ENCODE assay signal across 9 cellular contexts in the genomic region with DNA sequence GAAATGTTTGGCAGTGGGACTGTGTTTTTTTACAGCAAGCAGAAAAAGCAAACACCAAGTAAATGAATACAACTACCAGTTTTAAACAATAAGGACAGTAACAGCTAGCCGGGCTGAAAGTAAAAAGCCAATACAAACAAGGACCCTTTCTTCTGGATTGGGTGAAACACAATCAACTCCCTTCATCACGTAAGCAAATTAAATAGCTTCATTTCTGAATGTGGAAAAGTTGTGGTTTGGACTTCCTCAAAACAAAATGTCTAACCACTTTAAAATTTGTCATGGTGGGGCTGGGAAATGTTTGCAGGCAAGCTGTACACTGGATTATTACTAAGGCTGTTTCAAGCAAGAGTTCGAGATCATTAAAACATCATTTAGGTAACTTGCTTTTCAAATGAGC. TPM values are rescaled to one million over a fixed set of nuclear protein-coding genes. Genes with fewer than 3 reads are reported as not detected.
DNase-seq lines count a peak whose midpoint lies in the region; ATAC-seq and TF ChIP-seq lines count a peak whose summit lies in the region.
"Had no signal": no experiment of that assay in that cellular context is flagged by ENCODE, and none has a peak within 500 bp of the region (broad histone marks: within the 10 kb centered on the region; RNA-seq: fewer than 3 reads in every experiment).

No MANE protein-coding gene starts in this region.

- no peak overlapping the region for H4K91ac ChIP-seq in trophoblast cell (ENCODE audit: low read depth, low read length)

- TF ChIP-seq POLR2A in gastroesophageal sphincter (IDR thresholded peaks at IDR 0.05) (no peak), stomach (IDR thresholded peaks at IDR 0.05) (no peak)

- H3K4me1 Mint-ChIP-seq in activated CD4-positive, alpha-beta T cell treated with anti-CD3 and anti-CD28 coated beads, Interleukin-2, amount 10 ng/mL, durations not matched to agents 7 days and 5 days: peaks cover 33% of the 10 kb centered on the region
- H3K4me1 Mint-ChIP-seq in WTC11: peaks cover 30% of the 10 kb centered on the region

- peaks cover 15 to 84% (median 29%) of the 10 kb centered on the region in 3 donors for H3K4me1 ChIP-seq in gastroesophageal sphincter
- peaks cover 0 to 67% (median 34%) of the 10 kb centered on the region in 4 donors for H3K4me1 ChIP-seq in stomach
- peaks cover 0 to 5% of the 10 kb centered on the region in 2 experiments for H3K4me1 ChIP-seq in trophoblast cell (ENCODE audit: control insufficient read depth in 1 of 2, insufficient read depth in 2 of 2, low read length in 2 of 2)

- no peak overlapping the region for H3K23ac ChIP-seq in trophoblast cell (ENCODE audit: low read length)

- H3K9me3 Mint-ChIP-seq in activated CD4-positive, alpha-beta T cell treated with anti-CD3 and anti-CD28 coated beads, Interleukin-2, amount 10 ng/mL, durations not matched to agents 7 days and 5 days: no peaks in the 10 kb centered on the region
- no peaks in the 10 kb centered on the region for H3K9me3 Mint-ChIP-seq in WTC11

- H3K18ac ChIP-seq in trophoblast cell (ENCODE audit: low read length): no peak overlapping the region

- H3K27ac ChIP-seq in gastroesophageal sphincter (peak overlapping the region; percentile 3 to 80 (median 64)), stomach (peak overlapping the region in 3 of 5 donors; percentile 43 to 73 (median 72)), trophoblast cell (ENCODE audit: low read depth, low read length) (no peak overlapping the region)

- no peak overlapping the region for H2AK5ac ChIP-seq in trophoblast cell (ENCODE audit: low read length)

- H2BK120ac ChIP-seq in trophoblast cell (ENCODE audit: insufficient read depth, low read length, poor library complexity): no peak overlapping the region

- H4K12ac ChIP-seq in trophoblast cell (ENCODE audit: low read depth, low read length): no peak overlapping the region

- TF ChIP-seq CTCF in WTC11 (IDR thresholded peaks at IDR 0.05) (no peak), gastroesophageal sphincter (IDR thresholded peaks at IDR 0.05) (no peak), stomach (IDR thresholded peaks at IDR 0.05) (no peak)

- ATAC-seq in WTC11: no peak
- no peak for ATAC-seq in gastroesophageal sphincter
- no peak for ATAC-seq in GM18517 (IDR thresholded peaks at IDR 0.05; ENCODE audit: unreplicated experiment)

- no peak overlapping the region for H3K4me2 ChIP-seq in trophoblast cell (ENCODE audit: low read length)

- H4K8ac ChIP-seq in trophoblast cell (ENCODE audit: low read depth, low read length): no peak overlapping the region

- H3K9me3 ChIP-seq in gastroesophageal sphincter: no peaks in the 10 kb centered on the region
- no peaks in the 10 kb centered on the region for H3K9me3 ChIP-seq in stomach
- H3K9me3 ChIP-seq in trophoblast cell (ENCODE audit: insufficient read depth, low read depth, low read length): peaks cover 2% of the 10 kb centered on the region

- no peak overlapping the region for H3K14ac ChIP-seq in trophoblast cell (ENCODE audit: low read length)

- H2BK5ac ChIP-seq in trophoblast cell (ENCODE audit: low read depth, low read length, poor library complexity): no peak overlapping the region

- H2AFZ ChIP-seq in trophoblast cell (ENCODE audit: insufficient read depth, low read length, poor library complexity): no peak overlapping the region

- peak overlapping the region; percentile 68 for H3K27ac Mint-ChIP-seq in activated CD4-positive, alpha-beta T cell treated with anti-CD3 and anti-CD28 coated beads, Interleukin-2, amount 10 ng/mL, durations not matched to agents 7 days and 5 days
- peak overlapping the region; percentile 92; the same call in 1 of the 2 replicates for H3K27ac Mint-ChIP-seq in WTC11

- POLR2A ChIA-PET in activated CD4-positive, alpha-beta T cell treated with anti-CD3 and anti-CD28 coated beads, Interleukin-2, amount 10 ng/mL, durations not matched to agents 7 days and 5 days (lab: Charles Lee): no interaction called here
- POLR2A ChIA-PET in WTC11 (lab: Charles Lee): no interaction called here

- no peak for DNase-seq in activated CD4-positive, alpha-beta T cell treated with anti-CD3 and anti-CD28 coated beads, Interleukin-2, amount 10 ng/mL, durations not matched to agents 7 days and 5 days
- no peak for DNase-seq in activated CD4-positive, alpha-beta T cell treated with anti-CD3 and anti-CD28 coated beads for 4 hours
- no peak for DNase-seq in WTC11 (ENCODE audit: low spot score)
- no peak for DNase-seq in stomach
- no peak for DNase-seq in trophoblast cell
- DNase-seq in NCI-H2196 treated with DMSO at 0.1 percent for 48 hours (lab: John Stamatoyannopoulos, UW; ENCODE audit: unreplicated experiment): no peak
- DNase-seq: NCI-H1436 had no signal

- 15 to 19% methylated on average over 3 of the region's 3 CpGs for WGBS in gastroesophageal sphincter (ENCODE audit: low coverage in 1 of 2), 2 donors
- WGBS in stomach, 5 donors: 34 to 47% (median 43%) methylated on average over 3 of the region's 3 CpGs
- no CpG with 5 or more reads among the region's 3 CpGs for WGBS in trophoblast cell (ENCODE audit: extremely low coverage, insufficient coverage, insufficient read length)

- no peaks in the 10 kb centered on the region for H3K27me3 Mint-ChIP-seq in activated CD4-positive, alpha-beta T cell treated with anti-CD3 and anti-CD28 coated beads, Interleukin-2, amount 10 ng/mL, durations not matched to agents 7 days and 5 days
- H3K27me3 Mint-ChIP-seq in WTC11 (ENCODE audit: low read depth): no peaks in the 10 kb centered on the region

- H3K4me3 Mint-ChIP-seq in activated CD4-positive, alpha-beta T cell treated with anti-CD3 and anti-CD28 coated beads, Interleukin-2, amount 10 ng/mL, durations not matched to agents 7 days and 5 days: no peak overlapping the region
- H3K4me3 Mint-ChIP-seq in WTC11: no peak overlapping the region

- no peak overlapping the region for H3K4ac ChIP-seq in trophoblast cell (ENCODE audit: low read depth, low read length)

- TF ChIP-seq EP300 in gastroesophageal sphincter (IDR thresholded peaks at IDR 0.05) (no peak), stomach (IDR thresholded peaks at IDR 0.05) (no peak)

- no peak overlapping the region for H3K9ac ChIP-seq in trophoblast cell (ENCODE audit: low read length)

- H3K36me3 ChIP-seq in gastroesophageal sphincter: peaks cover 0 to 57% of the 10 kb centered on the region in 2 donors
- H3K36me3 ChIP-seq in stomach: peaks cover 30 to 92% (median 73%) of the 10 kb centered on the region in 4 donors
- H3K36me3 ChIP-seq in trophoblast cell (ENCODE audit: control insufficient read depth in 1 of 2, insufficient read depth in 2 of 2, low read length in 2 of 2): peaks cover 18 to 28% of the 10 kb centered on the region in 2 experiments

- H3K79me1 ChIP-seq in trophoblast cell (ENCODE audit: low read length): no peaks in the 10 kb centered on the region

- H3K4me3 ChIP-seq in gastroesophageal sphincter (no peak overlapping the region), stomach (no peak overlapping the region), trophoblast cell (ENCODE audit: low read depth, low read length) (no peak overlapping the region)

- intact Hi-C loops in stomach (cut with DNase I; ENCODE audit: low total_unique reads): no loop called here

- H2BK12ac ChIP-seq in trophoblast cell (ENCODE audit: low read length): no peak overlapping the region

- peaks cover 63% of the 10 kb centered on the region for H3K36me3 Mint-ChIP-seq in activated CD4-positive, alpha-beta T cell treated with anti-CD3 and anti-CD28 coated beads, Interleukin-2, amount 10 ng/mL, durations not matched to agents 7 days and 5 days (ENCODE audit: low read depth)
- peaks cover 24% of the 10 kb centered on the region for H3K36me3 Mint-ChIP-seq in WTC11

- CTCF ChIA-PET in activated CD4-positive, alpha-beta T cell treated with anti-CD3 and anti-CD28 coated beads, Interleukin-2, amount 10 ng/mL, durations not matched to agents 7 days and 5 days (lab: Charles Lee): interaction anchor here (1.3 kb wide), 1 partner anchor 22 kb away, joined by 3 read pairs; no protein-coding TSS in a partner anchor
- CTCF ChIA-PET in WTC11 (lab: Charles Lee): interaction anchor here (1.0 to 1.1 kb wide), 2 partner anchors 104 to 484 kb away, joined by 3 read pairs; no protein-coding TSS in a partner anchor

- no peaks in the 10 kb centered on the region for H3K27me3 ChIP-seq in gastroesophageal sphincter
- H3K27me3 ChIP-seq in stomach: no peaks in the 10 kb centered on the region
- no peaks in the 10 kb centered on the region for H3K27me3 ChIP-seq in trophoblast cell (ENCODE audit: insufficient read depth, low read length)

- no peaks in the 10 kb centered on the region for H3K79me2 ChIP-seq in trophoblast cell (ENCODE audit: control insufficient read depth, insufficient read depth, low read length, poor library complexity)

TF ChIP-seq in WTC11, 78 proteins besides CTCF, POLR2A, EP300 and RAD21 (continues in another document):
- TF ChIP-seq ZNF121 (CRISPR knock-in tag; IDR thresholded peaks at IDR 0.05): no peak
- TF ChIP-seq TEAD1 (CRISPR knock-in tag; IDR thresholded peaks at IDR 0.05): no peak

RNA-seq across cellular contexts. Expression of a gene that starts 47.4 kb away (rescaled TPM):
- 10 to 100 TPM; 27.9 to 36.0 TPM for total RNA-seq in activated CD4-positive, alpha-beta T cell treated with anti-CD3 and anti-CD28 coated beads, Interleukin-2, amount 10 ng/mL, durations not matched to agents 7 days and 5 days
- total RNA-seq in WTC11 (2021): 7.9 to 10.1 TPM (median 10.0 TPM) in 3 replicates
- total RNA-seq in gastroesophageal sphincter: 10 to 100 TPM; 12.4 to 29.4 (median 17.6) TPM
- total RNA-seq in stomach: 10 to 100 TPM; 13.8 to 45.5 (median 28.3) TPM
- polyA plus RNA-seq in stomach: 10 to 100 TPM in 1 of 3 donors, 1 to 10 TPM in 2; 7.9 to 11.9 (median 8.8) TPM
- polyA plus RNA-seq in trophoblast cell (2013): 5.9 and 6.2 TPM in 2 replicates

RNA-seq across cellular contexts. Expression of a gene that starts 48.7 kb away (rescaled TPM):
- 100 to 1,000 TPM; 101 to 107 TPM for total RNA-seq in activated CD4-positive, alpha-beta T cell treated with anti-CD3 and anti-CD28 coated beads, Interleukin-2, amount 10 ng/mL, durations not matched to agents 7 days and 5 days
- total RNA-seq in WTC11 (2021): 21.4 to 22.3 TPM (median 21.7 TPM) in 3 replicates
- total RNA-seq in gastroesophageal sphincter: 10 to 100 TPM; 36.8 to 52.8 (median 42.3) TPM
- total RNA-seq in stomach: 10 to 100 TPM; 25.8 to 98.6 (median 61.0) TPM
- 10 to 100 TPM in 1 of 3 donors, 1 to 10 TPM in 2; 6.4 to 10.6 (median 7.2) TPM for polyA plus RNA-seq in stomach
- polyA plus RNA-seq in trophoblast cell (2013): 13.6 and 15.0 TPM in 2 replicates

RNA-seq across cellular contexts. Expression of a gene that starts 51.7 kb away (rescaled TPM):
- total RNA-seq in activated CD4-positive, alpha-beta T cell treated with anti-CD3 and anti-CD28 coated beads, Interleukin-2, amount 10 ng/mL, durations not matched to agents 7 days and 5 days: 10 to 100 TPM; 82.5 to 88.2 TPM
- total RNA-seq in WTC11 (2021) (17.6 to 22.4 TPM (median 18.3 TPM) in 3 replicates), gastroesophageal sphincter (100 to 1,000 TPM; 141 to 182 (median 153) TPM), stomach (100 to 1,000 TPM in 1 of 5 donors, 10 to 100 TPM in 4; 17.7 to 150 (median 56.6) TPM)
- 10 to 100 TPM; 13.0 to 15.6 (median 13.6) TPM for polyA plus RNA-seq in stomach
- polyA plus RNA-seq in trophoblast cell (2013): 20.1 TPM in 2 replicates
